Comparison of ENCODE assay signal across 8 cellular contexts in genomic region chr11:46120361-46120710, GRCh38. TPM values are rescaled to one million over a fixed set of nuclear protein-coding genes. Genes with fewer than 3 reads are reported as not detected.
A peak's percentile ranks its signal among the peaks of the same experiment; 100 is the strongest.
DNase-seq lines count a peak whose midpoint lies in the region; ATAC-seq, FAIRE-seq and TF ChIP-seq lines count a peak whose summit lies in the region.

No MANE protein-coding gene starts in this region.

- in situ Hi-C loops in GM12878 (cut with MboI): no loop called here

- no CpG with 5 or more reads among the region's 25 CpGs for WGBS in GM12878 (ENCODE audit: insufficient coverage, insufficient replicate concordance, low lambda C conversion rate, missing lambda C conversion rate)

- peak overlapping the region; percentile 65 for H3K27ac ChIP-seq in CD4-positive, alpha-beta memory T cell (ENCODE audit: low read depth, low read length)
- H3K27ac ChIP-seq in GM12878 (ENCODE audit: control insufficient read depth, insufficient read depth) (peak overlapping the region; percentile 75), layer of hippocampus (ENCODE audit: low read depth, low read length) (peak overlapping the region; percentile 92), stomach smooth muscle (ENCODE audit: low read length) (peak overlapping the region; percentile 88)

- H3K36me3 ChIP-seq in CD4-positive, alpha-beta memory T cell (ENCODE audit: insufficient read depth, low read length): no peaks in the 10 kb centered on the region
- H3K36me3 ChIP-seq in GM12878 (ENCODE audit: control insufficient read depth in 2 of 2, insufficient read depth in 2 of 2, low read length in 1 of 2): no peaks in the 10 kb centered on the region
- no peaks in the 10 kb centered on the region for H3K36me3 ChIP-seq in stomach smooth muscle (ENCODE audit: control insufficient read depth in 2 of 2, insufficient read depth in 2 of 2, low read length in 2 of 2)

- H3K4me2 ChIP-seq in GM12878 (ENCODE audit: control insufficient read depth, insufficient read depth): no peak overlapping the region; the same call in 1 of the 2 replicates

- peaks cover 0 to 3% of the 10 kb centered on the region in 2 donors for H3K27me3 Mint-ChIP-seq in CD4-positive, alpha-beta memory T cell

- H4K20me1 ChIP-seq in GM12878 (ENCODE audit: control insufficient read depth, insufficient read depth): no peaks in the 10 kb centered on the region

- no TSS peak for BruUV-seq in GM12878 (replicated peaks; lab: Mats Ljungman, UMichigan)

- H3K36me3 Mint-ChIP-seq in CD4-positive, alpha-beta memory T cell: peaks cover 0 to 16% of the 10 kb centered on the region in 2 donors

- H2AFZ ChIP-seq in GM12878 (ENCODE audit: control insufficient read depth, low read depth, low read length): no peak overlapping the region

- TF ChIP-seq RAD21 in GM12878 (IDR thresholded peaks at IDR 0.05; ENCODE audit: insufficient read depth, low read depth, low read length): no peak

- TF ChIP-seq CTCF in GM12878 (IDR thresholded peaks at IDR 0.05 in 2 of 3, conservative IDR thresholded peaks at IDR 0.05 in 1 of 3; ENCODE audit: control insufficient read depth in 2 of 3, extremely low read depth in 1 of 3, insufficient read depth in 1 of 3, low read depth in 3 of 3, low read length in 3 of 3): no peak

- peak; percentile 5; the same call in 2 of the 3 replicates for ATAC-seq in GM12878

- peak in 1 of 5 donors; percentile 46 for DNase-seq in CD4-positive, alpha-beta memory T cell
- DNase-seq in NCI-H2171 treated with DMSO at 0.1 percent for 48 hours (lab: John Stamatoyannopoulos, UW) (peak; percentile 53), GM12878 (ENCODE audit: low read depth, low spot score) (no peak), NCI-H1105 treated with DMSO at 0.1 percent for 48 hours (lab: John Stamatoyannopoulos, UW) (no peak), LoVo (ENCODE audit: low spot score) (no peak), GM12892 (ENCODE audit: insufficient read length) (no peak)

- SMC1A ChIA-PET in GM12878 (lab: Charles Lee; ENCODE audit: uncharacterized antibody, unreplicated experiment): interaction anchor here (1.4 kb wide), 1 partner anchor 18 kb away, joined by 5 read pairs; no protein-coding TSS in a partner anchor

- H3K4me1 ChIP-seq in CD4-positive, alpha-beta memory T cell (ENCODE audit: insufficient read depth, low read length): peaks cover 46% of the 10 kb centered on the region
- H3K4me1 ChIP-seq in GM12878 (ENCODE audit: control insufficient read depth, insufficient read depth, low read length) (no peaks in the 10 kb centered on the region), stomach smooth muscle (ENCODE audit: control insufficient read depth, insufficient read depth, low read length) (peaks cover 3% of the 10 kb centered on the region)

- peak overlapping the region; percentile 91 to 96 (median 93) for H3K4me3 Mint-ChIP-seq in CD4-positive, alpha-beta memory T cell

- H3K9ac ChIP-seq in GM12878 (ENCODE audit: control insufficient read depth, insufficient read depth, low read length) (no peak overlapping the region; the same call in 1 of the 2 replicates), stomach smooth muscle (ENCODE audit: low read length in 2 of 2) (peak overlapping the region in 1 of 2 donors; percentile 62)

- CTCF ChIA-PET in CD4-positive, alpha-beta memory T cell (lab: Charles Lee; ENCODE audit: partially characterized antibody): interaction anchor here (1.0 kb wide), 2 partner anchors 119 to 209 kb away, joined by 3 read pairs; no protein-coding TSS in a partner anchor
- CTCF ChIA-PET in GM12878 (lab: Yijun Ruan, JAX): interaction anchor here (0.9 kb wide), 1 partner anchor 19 kb away, joined by 3 read pairs; no protein-coding TSS in a partner anchor

- H3K9me3 ChIP-seq in CD4-positive, alpha-beta memory T cell (ENCODE audit: control insufficient read depth in 1 of 2, low read length in 2 of 2): no peaks in the 10 kb centered on the region
- H3K9me3 ChIP-seq in GM12878 (replicated peaks; ENCODE audit: control insufficient read depth, insufficient read depth, low read length): no peaks in the 10 kb centered on the region
- H3K9me3 ChIP-seq in stomach smooth muscle (ENCODE audit: control insufficient read depth in 2 of 2, low read length in 2 of 2): no peaks in the 10 kb centered on the region

- H3K4me1 Mint-ChIP-seq in CD4-positive, alpha-beta memory T cell: peaks cover 32 to 59% (median 37%) of the 10 kb centered on the region in 4 donors

- TF ChIP-seq POLR2A in GM12878 (IDR thresholded peaks at IDR 0.05; ENCODE audit: low read depth, low read length) (no peak), GM12892 (IDR thresholded peaks at IDR 0.05; ENCODE audit: low read depth, low read length) (no peak)

- peaks cover 0 to 2% (median 0%) of the 10 kb centered on the region in 8 donors for H3K9me3 Mint-ChIP-seq in CD4-positive, alpha-beta memory T cell

- POLR2A ChIA-PET in CD4-positive, alpha-beta memory T cell (lab: Charles Lee; ENCODE audit: partially characterized antibody): interaction anchor here (0.6 to 1.3 kb wide), 6 partner anchors 19 to 1115 kb away, joined by 3 to 5 read pairs (median 3); partner anchors contain the start of gene ATG13
- POLR2A ChIA-PET in GM12878 (lab: Charles Lee): interaction anchor here (0.6 to 1.2 kb wide), 3 partner anchors 17 to 844 kb away, joined by 3 to 9 read pairs (median 7); no protein-coding TSS in a partner anchor

- H3K79me2 ChIP-seq in GM12878 (ENCODE audit: control insufficient read depth, insufficient read depth, low read length): peaks cover 46% of the 10 kb centered on the region

- TF ChIP-seq EP300 in GM12878 (IDR thresholded peaks at IDR 0.05; ENCODE audit: borderline replicate concordance in 1 of 2, control insufficient read depth in 1 of 2, low read depth in 2 of 2, low read length in 2 of 2): no peak

- RAD21 ChIA-PET in GM12878 (lab: Charles Lee; ENCODE audit: unreplicated experiment): interaction anchor here (0.7 to 1.3 kb wide), 2 partner anchors 19 to 155 kb away, joined by 4 to 8 read pairs; no protein-coding TSS in a partner anchor

- FAIRE-seq in GM12878 (lab: Jason Lieb, UNC): no peak
- no peak for FAIRE-seq in GM12892 (lab: Jason Lieb, UNC)

- intact Hi-C loops in CD4-positive, alpha-beta memory T cell (cut with micrococcal nuclease): loop anchor here (2.0 to 5.0 kb wide), 2 partner anchors 203 to 228 kb away; partner anchors contain the start of gene PEX16
- intact Hi-C loops in GM12878 (cut with micrococcal nuclease; ENCODE audit: unreplicated experiment): loop anchor here (5.0 to 10.0 kb wide), 3 partner anchors 187 to 276 kb away; partner anchors contain the start of genes CRY2 and DGKZ

- H3K27me3 ChIP-seq in CD4-positive, alpha-beta memory T cell (ENCODE audit: insufficient read depth, low read length): no peaks in the 10 kb centered on the region
- H3K27me3 ChIP-seq in GM12878 (replicated peaks in 1 of 2; ENCODE audit: control insufficient read depth in 2 of 2, insufficient read depth in 2 of 2, low read length in 1 of 2) (no peaks in the 10 kb centered on the region), layer of hippocampus (ENCODE audit: control insufficient read depth, insufficient read depth, low read length) (no peaks in the 10 kb centered on the region), stomach smooth muscle (ENCODE audit: control insufficient read depth in 1 of 2, insufficient read depth in 2 of 2, low read length in 2 of 2) (no peaks in the 10 kb centered on the region)

- peak overlapping the region; percentile 63 to 73 for H3K4me3 ChIP-seq in CD4-positive, alpha-beta memory T cell (ENCODE audit: low read length in 2 of 2)
- H3K4me3 ChIP-seq in GM12878 (peak overlapping the region; percentile 81), stomach smooth muscle (ENCODE audit: low read length in 2 of 2) (peak overlapping the region; percentile 53 to 83)

- H3K27ac Mint-ChIP-seq in CD4-positive, alpha-beta memory T cell: peak overlapping the region; percentile 94 to 97 (median 95)

TF ChIP-seq in GM12878, 131 proteins besides CTCF, POLR2A, EP300 and RAD21:
- TF ChIP-seq TAF1 (IDR thresholded peaks at IDR 0.05; ENCODE audit: borderline replicate concordance, low read depth, low read length) (no peak), NFYA (IDR thresholded peaks at IDR 0.05; ENCODE audit: borderline replicate concordance, low read depth, low read length) (no peak), RFX5 (IDR thresholded peaks at IDR 0.05; ENCODE audit: low read depth, low read length) (no peak), HSF1 (IDR thresholded peaks at IDR 0.05; ENCODE audit: low read depth, low read length) (no peak), NFIC (IDR thresholded peaks at IDR 0.05; ENCODE audit: low read depth, low read length) (0 out of 2 replicates have a peak, but pooled peaks have one; percentile 7), DPF2 (IDR thresholded peaks at IDR 0.05) (no peak)

RNA-seq across cellular contexts. Expression of gene PHF21A, which starts 0.9 kb away (rescaled TPM):
- 10 to 100 TPM; 66.1 to 68.4 TPM for total RNA-seq in CD4-positive, alpha-beta memory T cell
- 10 to 100 TPM in 1 of 2 donors, 1 to 10 TPM in 1; 3.7 to 19.6 TPM for polyA plus RNA-seq in CD4-positive, alpha-beta memory T cell
- 89.2 and 127 TPM in 2 replicates for total RNA-seq in GM12878 (2013; cell fraction: nucleolus; rRNA removed)
- total RNA-seq in GM12878 (2014; rRNA removed) (9.6 and 12.2 TPM in 2 replicates), GM12878 (2014; rRNA removed; fragmentation: Illumina TruSeq; extraction: Trizol) (10.4 and 11.7 TPM in 2 replicates), GM12878 (2021) (29.2 and 31.6 TPM in 2 replicates)
- polyA plus RNA-seq in GM12878 (2011; ENCODE audit: low read depth): 13.7 TPM
- polyA plus RNA-seq in GM12878 (2011; rRNA removed) (25.0 and 37.2 TPM in 2 replicates), GM12878 (2014; fragmentation: Illumina TruSeq; extraction: Trizol) (32.9 and 34.0 TPM in 2 replicates), GM12878 (2014; fragmentation: Nextera tagmentation; extraction: Ambion mirVana) (1 to 10 TPM; 2.6 to 2.7 TPM), GM12878 (2014; rRNA removed) (14.9 and 21.2 TPM in 2 replicates), GM12878 (2016; fragmentation: Nextera tagmentation; extraction: Ambion mirVana) (10 to 100 TPM; 17.1 to 19.7 TPM)
- polyA plus RNA-seq in GM12878 (2011; cell fraction: cytosol; rRNA removed): 16.1 and 18.9 TPM in 2 replicates
- polyA plus RNA-seq in GM12878 (2011; cell fraction: nucleus; rRNA removed): 57.1 and 57.6 TPM in 2 replicates
- polyA plus RNA-seq in GM12878 (2012): 28.1 and 32.6 TPM in 2 replicates
- 26.6 and 33.1 TPM in 2 replicates for polyA minus RNA-seq in GM12878 (2011; rRNA and poly(A)+ RNA removed)
- 9.1 and 13.5 TPM in 2 replicates for polyA minus RNA-seq in GM12878 (2011; cell fraction: cytosol; rRNA and poly(A)+ RNA removed)
- polyA minus RNA-seq in GM12878 (2011; cell fraction: nucleus; rRNA and poly(A)+ RNA removed): 24.1 and 42.1 TPM in 2 replicates
- 21.3 TPM for polyA plus RNA-seq in GM12892 (2012; ENCODE audit: missing spikeins)
